ENCODE assay signal across 8 cellular contexts in the genomic region with DNA sequence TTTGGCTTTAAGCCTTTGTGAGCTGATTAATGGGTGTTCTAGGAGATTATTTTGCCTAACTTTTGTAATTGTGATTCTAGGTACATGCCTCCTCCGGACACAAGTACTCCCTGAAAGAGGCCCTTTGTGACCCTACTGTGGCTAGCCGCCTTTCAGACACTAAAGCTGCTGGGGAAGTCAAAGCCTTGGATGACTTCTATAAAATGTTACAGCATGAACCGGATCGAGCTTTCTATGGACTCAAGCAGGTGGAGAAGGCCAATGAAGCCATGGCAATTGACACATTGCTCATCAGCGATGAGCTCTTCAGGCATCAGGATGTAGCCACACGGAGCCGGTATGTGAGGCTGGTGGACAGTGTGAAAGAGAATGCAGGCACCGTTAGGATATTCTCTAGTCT. TPM values are rescaled to one million over a fixed set of nuclear protein-coding genes. Genes with fewer than 3 reads are reported as not detected.
DNase-seq lines count a peak whose midpoint lies in the region; ATAC-seq and TF ChIP-seq lines count a peak whose summit lies in the region.

No MANE protein-coding gene starts in this region.

- no peak overlapping the region for H3K18ac ChIP-seq in neuronal stem cell (ENCODE audit: low read length)

- no peak overlapping the region for H3K4ac ChIP-seq in neuronal stem cell (ENCODE audit: low read length)

- DNase-seq in SIG-M5 treated with dmso at 0.1 percent for 504 hours (lab: John Stamatoyannopoulos, UW; ENCODE audit: unreplicated experiment) (peak; percentile 49), SIG-M5 (lab: John Stamatoyannopoulos, UW) (no peak), SK-N-MC (ENCODE audit: low read depth, low spot score) (no peak), epithelial cell of proximal tubule (ENCODE audit: low read depth) (no peak), neuronal stem cell (ENCODE audit: low spot score) (peak; percentile 18), GDM1 (lab: John Stamatoyannopoulos, UW) (no peak)

- H3K23ac ChIP-seq in neuronal stem cell (ENCODE audit: low read depth, low read length, poor library complexity) = no peak overlapping the region

- H3K9ac ChIP-seq in SK-N-MC (ENCODE audit: insufficient read length) (peak overlapping the region; percentile 78), neuronal stem cell (ENCODE audit: low read depth, low read length, poor library complexity) (no peak overlapping the region)

- no peak overlapping the region for H2BK5ac ChIP-seq in neuronal stem cell (ENCODE audit: low read length)

- peak overlapping the region; percentile 86 for H3K4me3 ChIP-seq in SK-N-MC
- H3K4me3 ChIP-seq in epithelial cell of proximal tubule (ENCODE audit: low read depth, low read length) = peak overlapping the region; percentile 82
- H3K4me3 ChIP-seq in neuronal stem cell (ENCODE audit: low read length in 2 of 2) = peak overlapping the region; percentile 78 to 82

- H3K4me2 ChIP-seq in neuronal stem cell (ENCODE audit: insufficient read depth, low read length, poor library complexity, severe bottlenecking) = peak overlapping the region; percentile 42

- no peak overlapping the region for H2BK15ac ChIP-seq in neuronal stem cell (ENCODE audit: low read length)

- no peak overlapping the region for H2BK12ac ChIP-seq in neuronal stem cell (ENCODE audit: low read length)

- H3K4me1 ChIP-seq in neuronal stem cell (ENCODE audit: control insufficient read depth in 2 of 2, insufficient read depth in 1 of 2, low read depth in 1 of 2, low read length in 2 of 2) = peaks cover 9 to 10% of the 10 kb centered on the region in 2 donors

- H3K14ac ChIP-seq in neuronal stem cell (ENCODE audit: low read length) = no peak overlapping the region

- peaks cover 4% of the 10 kb centered on the region for H3K79me1 ChIP-seq in neuronal stem cell (ENCODE audit: low read depth, low read length)

- H3K36me3 ChIP-seq in SK-N-MC (ENCODE audit: insufficient read depth, low read length) = peaks cover 25% of the 10 kb centered on the region
- peaks cover 0 to 37% of the 10 kb centered on the region in 2 donors for H3K36me3 ChIP-seq in neuronal stem cell (replicated peaks in 1 of 2; ENCODE audit: control insufficient read depth in 2 of 2, insufficient read depth in 2 of 2, low read length in 2 of 2)

- H2AK5ac ChIP-seq in neuronal stem cell (ENCODE audit: low read depth, low read length) = no peak overlapping the region

- ATAC-seq in HG03196 (IDR thresholded peaks at IDR 0.05; ENCODE audit: unreplicated experiment) (no peak), HG03457 (IDR thresholded peaks at IDR 0.05; ENCODE audit: unreplicated experiment) (no peak)

- H4K8ac ChIP-seq in neuronal stem cell (ENCODE audit: low read depth, low read length) = no peak overlapping the region

- TF ChIP-seq CTCF in epithelial cell of proximal tubule (conservative IDR thresholded peaks at IDR 0.05; ENCODE audit: low read depth, low read length) = no peak

- H3K27ac ChIP-seq in SK-N-MC (no peak overlapping the region), neuronal stem cell (replicated peaks; ENCODE audit: low read length) (peak overlapping the region; percentile 3)

- H3K9me3 ChIP-seq in SK-N-MC (ENCODE audit: low read depth, low read length) (no peaks in the 10 kb centered on the region), neuronal stem cell (replicated peaks in 1 of 2; ENCODE audit: control insufficient read depth in 2 of 2, insufficient read depth in 1 of 2, low read depth in 1 of 2, low read length in 2 of 2) (no peaks in the 10 kb centered on the region)

- H2BK120ac ChIP-seq in neuronal stem cell (ENCODE audit: low read depth, low read length) = no peak overlapping the region

- no peak overlapping the region for H4K91ac ChIP-seq in neuronal stem cell (ENCODE audit: low read depth, low read length, poor library complexity)

- peak overlapping the region; percentile 37 for H2AFZ ChIP-seq in neuronal stem cell (ENCODE audit: low read length)

- no peaks in the 10 kb centered on the region for H3K27me3 ChIP-seq in neuronal stem cell (ENCODE audit: control insufficient read depth in 3 of 3, insufficient read depth in 3 of 3, low read depth in 1 of 3, low read length in 3 of 3)

- WGBS in neuronal stem cell (ENCODE audit: extremely low coverage in 2 of 2, insufficient read length in 2 of 2, insufficient replicate concordance in 1 of 2), 2 donors = no CpG with 5 or more reads among the region's 8 CpGs

RNA-seq across cellular contexts. Expression of gene ITGA1, which starts 13.6 kb away (rescaled TPM):
- 2.2 and 3.2 TPM in 2 replicates for total RNA-seq in epithelial cell of proximal tubule
- polyA plus RNA-seq in neuronal stem cell (2013, experiment 1 of 2) = 0.98 TPM
- 0.76 TPM for polyA plus RNA-seq in neuronal stem cell (2013, experiment 2 of 2)

RNA-seq across cellular contexts. Expression of gene PELO, which starts 13.6 kb away (rescaled TPM):
- total RNA-seq in epithelial cell of proximal tubule = 10.6 and 17.7 TPM in 2 replicates
- 8.3 TPM for polyA plus RNA-seq in neuronal stem cell (2013, experiment 1 of 2)
- polyA plus RNA-seq in neuronal stem cell (2013, experiment 2 of 2) = 8.1 TPM

Comparison
In these comparisons a context has a peak if more than half of its experiments do, and no peak if none do; other contexts are left out.
1. DNase-seq: peak in SIG-M5 treated with dmso at 0.1 percent for 504 hours (single experiment) and neuronal stem cell (single experiment); none in SIG-M5 (single experiment), SK-N-MC (single experiment), epithelial cell of proximal tubule (single experiment) and GDM1 (single experiment).
2. Peak in every context shown above with its lines, with median percentiles within 50 percentile points of each other: H3K4me3 ChIP-seq.